8 cellular contexts compared by ENCODE assay signal in genomic region chr9:137590123-137590468, GRCh38. TPM values are rescaled to one million over a fixed set of nuclear protein-coding genes. Genes with fewer than 3 reads are reported as not detected.
DNase-seq lines count a peak whose midpoint lies in the region; ATAC-seq and TF ChIP-seq lines count a peak whose summit lies in the region.

No MANE protein-coding gene starts in this region.

- H3K4me3 ChIP-seq in prostate gland, result peak overlapping the region; percentile 61 to 73

- no peak overlapping the region for H3K27ac Mint-ChIP-seq in effector memory CD8-positive, alpha-beta T cell

- H3K36me3 Mint-ChIP-seq in effector memory CD8-positive, alpha-beta T cell (ENCODE audit: insufficient read depth), result peaks cover 10% of the 10 kb centered on the region

- peak overlapping the region; percentile 87 to 93 for H3K4me3 Mint-ChIP-seq in effector memory CD8-positive, alpha-beta T cell

- under 1% methylated on average over 34 of the region's 61 CpGs for WGBS in prostate gland

- intact Hi-C loops in prostate gland (cut with DNase I), result no loop called here

- ATAC-seq in GM18505 (IDR thresholded peaks at IDR 0.05; ENCODE audit: unreplicated experiment) (peak; percentile 39), HG03571 (IDR thresholded peaks at IDR 0.05; ENCODE audit: unreplicated experiment) (peak; percentile 23)
- ATAC-seq in effector memory CD8-positive, alpha-beta T cell (replicated peaks), result no peak

- H3K9me3 ChIP-seq in prostate gland, result no peaks in the 10 kb centered on the region

- H3K9me3 Mint-ChIP-seq in effector memory CD8-positive, alpha-beta T cell, result no peaks in the 10 kb centered on the region

- no peak for TF ChIP-seq POLR2A in GM18505 (IDR thresholded peaks at IDR 0.05; ENCODE audit: borderline replicate concordance, extremely low read depth, insufficient read depth, insufficient read length)
- no peak for TF ChIP-seq POLR2A in prostate gland (IDR thresholded peaks at IDR 0.05)

- peaks cover 12% of the 10 kb centered on the region for H3K4me1 ChIP-seq in prostate gland (replicated peaks)

- TF ChIP-seq CTCF in prostate gland (IDR thresholded peaks at IDR 0.05), result no peak

- H3K36me3 ChIP-seq in prostate gland, result peaks cover 0 to 11% of the 10 kb centered on the region in 2 donors

- DNase-seq in effector memory CD8-positive, alpha-beta T cell, result no peak
- no peak for DNase-seq in prostate gland (ENCODE audit: low spot score)
- DNase-seq in dedifferentiated amniotic fluid mesenchymal stem cell (ENCODE audit: extremely low spot score), result no peak
- no peak for DNase-seq in NCI-H128 (lab: John Stamatoyannopoulos, UW; ENCODE audit: unreplicated experiment)
- no peak for DNase-seq in EL
- no peak for DNase-seq in OCI-M2 (lab: John Stamatoyannopoulos, UW; ENCODE audit: unreplicated experiment)

- peaks cover 4 to 14% of the 10 kb centered on the region in 2 donors for H3K4me1 Mint-ChIP-seq in effector memory CD8-positive, alpha-beta T cell (ENCODE audit: low read depth in 2 of 2)

- no peaks in the 10 kb centered on the region for H3K27me3 ChIP-seq in prostate gland (replicated peaks; ENCODE audit: insufficient read depth)

- H3K27me3 Mint-ChIP-seq in effector memory CD8-positive, alpha-beta T cell, result no peaks in the 10 kb centered on the region

- H3K27ac ChIP-seq in prostate gland, result no peak overlapping the region

RNA-seq across cellular contexts. Expression of gene ZMYND19, which starts 0.2 kb away (rescaled TPM):
- total RNA-seq in prostate gland, result 10 to 100 TPM; 20.8 to 34.8 TPM

RNA-seq across cellular contexts. Expression of gene DPH7, which starts 11.4 kb away (rescaled TPM):
- total RNA-seq in prostate gland, result 10 to 100 TPM; 34.3 to 62.4 TPM

RNA-seq across cellular contexts. Expression of gene ARRDC1, which starts 15.4 kb away (rescaled TPM):
- 100 to 1,000 TPM; 123 to 126 TPM for total RNA-seq in prostate gland

RNA-seq across cellular contexts. Expression of gene EHMT1, which starts 28.7 kb away (rescaled TPM):
- total RNA-seq in prostate gland, result 100 to 1,000 TPM in 1 of 2 donors, 10 to 100 TPM in 1; 81.3 to 149 TPM

RNA-seq across cellular contexts. Expression of gene MRPL41, which starts 38.4 kb away (rescaled TPM):
- total RNA-seq in prostate gland, result 100 to 1,000 TPM in 1 of 2 donors, 10 to 100 TPM in 1; 75.8 to 133 TPM
